Comparison of ENCODE assay signal across 1 cellular context in genomic region chr17:50569592-50569991, GRCh38.
TF ChIP-seq lines count a peak whose summit lies in the region.

No MANE protein-coding gene starts in this region.

TF ChIP-seq in neural cell, 6 proteins besides CTCF, POLR2A, EP300 and RAD21:
- no peak for TF ChIP-seq REST (IDR thresholded peaks at IDR 0.05; ENCODE audit: borderline replicate concordance)
- TF ChIP-seq EZH2 (IDR thresholded peaks at IDR 0.05; ENCODE audit: borderline replicate concordance, insufficient read depth, low read length, poor library complexity, severe bottlenecking) = no peak
- no peak for TF ChIP-seq TAF1 (IDR thresholded peaks at IDR 0.05; ENCODE audit: low read depth)
- no peak for TF ChIP-seq SMC3 (conservative IDR thresholded peaks at IDR 0.05; ENCODE audit: poor library complexity)
- TF ChIP-seq MXI1 (conservative IDR thresholded peaks at IDR 0.05; ENCODE audit: poor library complexity, severe bottlenecking) = no peak
- TF ChIP-seq POLR2AphosphoS5 (IDR thresholded peaks at IDR 0.05) = no peak
